7 cellular contexts compared by ENCODE assay signal in the genomic region with DNA sequence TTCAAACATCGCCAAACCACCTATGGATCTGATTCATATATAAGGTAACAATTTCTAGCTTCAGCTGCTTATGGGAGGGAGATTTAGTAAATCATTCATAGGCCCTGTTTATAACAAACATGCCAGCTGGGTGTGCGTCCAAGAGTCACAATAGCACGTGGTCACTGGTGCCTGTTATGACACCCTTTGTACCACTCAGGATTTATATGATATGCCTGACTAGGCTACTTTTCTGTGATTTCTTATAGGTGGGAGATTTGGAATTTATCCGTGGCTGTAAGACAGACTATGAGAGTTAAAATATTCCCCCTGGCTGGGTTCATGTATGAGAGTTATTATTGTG. TPM values are rescaled to one million over a fixed set of nuclear protein-coding genes. Genes with fewer than 3 reads are reported as not detected.
"Had no signal": no experiment of that assay in that cellular context is flagged by ENCODE, and none has a peak within 500 bp of the region (broad histone marks: within the 10 kb centered on the region; RNA-seq: fewer than 3 reads in every experiment).

No MANE protein-coding gene starts in this region.

RNA-seq across cellular contexts. Expression of a gene that starts 13.1 kb away (rescaled TPM):
- total RNA-seq: GM23248, GM23338, H1, H4, H7, H9, HFFc6 had no signal
